In genomic region chr2:38750011-38750792, GRCh38 we compare ENCODE assay signal across 8 cellular contexts. TPM values are rescaled to one million over a fixed set of nuclear protein-coding genes. Genes with fewer than 3 reads are reported as not detected.
A peak's percentile ranks its signal among the peaks of the same experiment; 100 is the strongest.
DNase-seq lines count a peak whose midpoint lies in the region; ATAC-seq lines count a peak whose summit lies in the region.

No MANE protein-coding gene starts in this region.

- H3K36me3 ChIP-seq in Karpas-422 (ENCODE audit: insufficient read depth, low read length) (peaks cover 53% of the 10 kb centered on the region), mucosa of stomach (ENCODE audit: control insufficient read depth, insufficient read depth, low read length) (peaks cover 12% of the 10 kb centered on the region)

- CTCF ChIA-PET in activated CD8-positive, alpha-beta memory T cell treated with anti-CD3 and anti-CD28 coated beads, Interleukin-2, amount 10 ng/mL, durations not matched to agents 7 days and 5 days (lab: Charles Lee) = interaction anchor here (0.6 to 2.1 kb wide), 4 partner anchors 9 to 202 kb away, joined by 3 to 8 read pairs (median 4); partner anchors contain the start of gene HNRNPLL

- H3K9me2 ChIP-seq in Karpas-422 (replicated peaks; ENCODE audit: insufficient read depth, low read length) = no peaks in the 10 kb centered on the region

- H3K4me1 Mint-ChIP-seq in activated CD8-positive, alpha-beta memory T cell treated with anti-CD3 and anti-CD28 coated beads, Interleukin-2, amount 10 ng/mL, durations not matched to agents 7 days and 5 days = peaks cover 57% of the 10 kb centered on the region

- H3K4me1 ChIP-seq in Karpas-422 (ENCODE audit: low read length) = peaks cover 69% of the 10 kb centered on the region
- peaks cover 19% of the 10 kb centered on the region for H3K4me1 ChIP-seq in mucosa of stomach (ENCODE audit: control insufficient read depth, insufficient read depth, low read length)

- H3K9ac ChIP-seq in Karpas-422 (ENCODE audit: low read length) = peak overlapping the region; percentile 100
- H3K9ac ChIP-seq in mucosa of stomach (ENCODE audit: low read length) = peak overlapping the region; percentile 100

- H2AFZ ChIP-seq in Karpas-422 (ENCODE audit: low read length) = no peak overlapping the region

- peaks cover 57% of the 10 kb centered on the region for H3K36me3 Mint-ChIP-seq in activated CD8-positive, alpha-beta memory T cell treated with anti-CD3 and anti-CD28 coated beads, Interleukin-2, amount 10 ng/mL, durations not matched to agents 7 days and 5 days

- H3K27ac ChIP-seq in Karpas-422 (ENCODE audit: low read length) = peak overlapping the region; percentile 94

- DNase-seq in ELR (ENCODE audit: low read depth) (peak; percentile 40), Karpas-422 (no peak), epidermal melanocyte (ENCODE audit: insufficient read length, low spot score) (peak; percentile 44), EL (no peak)
- DNase-seq in activated CD8-positive, alpha-beta memory T cell treated with anti-CD3 and anti-CD28 coated beads, Interleukin-2, amount 10 ng/mL, durations not matched to agents 7 days and 5 days = peak; percentile 70
- peak in 5 of 6 experiments; percentile 30 to 82 (median 49) for DNase-seq in stimulated activated naive CD4-positive, alpha-beta T cell (lab: John Stamatoyannopoulos, UW)

- H3K4me3 Mint-ChIP-seq in activated CD8-positive, alpha-beta memory T cell treated with anti-CD3 and anti-CD28 coated beads, Interleukin-2, amount 10 ng/mL, durations not matched to agents 7 days and 5 days = peak overlapping the region; percentile 94

- peaks cover 56% of the 10 kb centered on the region for H4K20me1 ChIP-seq in Karpas-422 (ENCODE audit: insufficient read depth, low read depth, low read length)

- H3K27me3 Mint-ChIP-seq in activated CD8-positive, alpha-beta memory T cell treated with anti-CD3 and anti-CD28 coated beads, Interleukin-2, amount 10 ng/mL, durations not matched to agents 7 days and 5 days = peaks cover 3% of the 10 kb centered on the region

- peak overlapping the region; percentile 86 for H3K4me2 ChIP-seq in Karpas-422 (ENCODE audit: low read depth, low read length, poor library complexity, severe bottlenecking)

- H3K9me3 Mint-ChIP-seq in activated CD8-positive, alpha-beta memory T cell treated with anti-CD3 and anti-CD28 coated beads, Interleukin-2, amount 10 ng/mL, durations not matched to agents 7 days and 5 days (ENCODE audit: low read depth) = no peaks in the 10 kb centered on the region

- peak overlapping the region; percentile 100 for H3K4me3 ChIP-seq in Karpas-422 (ENCODE audit: low read length)
- H3K4me3 ChIP-seq in mucosa of stomach (ENCODE audit: low read length) = peak overlapping the region; percentile 99

- H3K9me3 ChIP-seq in Karpas-422 (ENCODE audit: low read length) (no peaks in the 10 kb centered on the region), mucosa of stomach (ENCODE audit: control insufficient read depth, low read length) (no peaks in the 10 kb centered on the region)

- peaks cover 56% of the 10 kb centered on the region for H3K79me2 ChIP-seq in Karpas-422 (ENCODE audit: low read length)

- peak overlapping the region; percentile 100 for H3K27ac Mint-ChIP-seq in activated CD8-positive, alpha-beta memory T cell treated with anti-CD3 and anti-CD28 coated beads, Interleukin-2, amount 10 ng/mL, durations not matched to agents 7 days and 5 days

- peak; percentile 35 for ATAC-seq in GM21526 (IDR thresholded peaks at IDR 0.05; ENCODE audit: low FRiP score, unreplicated experiment)
- peak; percentile 29 for ATAC-seq in activated CD8-positive, alpha-beta memory T cell treated with anti-CD3 and anti-CD28 coated beads, Interleukin-2, amount 10 ng/mL, durations not matched to agents 7 days and 5 days

- H3K27me3 ChIP-seq in Karpas-422 (ENCODE audit: low read length) = no peaks in the 10 kb centered on the region
- no peaks in the 10 kb centered on the region for H3K27me3 ChIP-seq in mucosa of stomach (ENCODE audit: control insufficient read depth, insufficient read depth, low read length)

RNA-seq across cellular contexts. Expression of gene SRSF7, which starts 1.0 kb away (rescaled TPM):
- total RNA-seq in Karpas-422 (2014; rRNA removed; shearing (Covaris generic); ENCODE audit: low replicate concordance) = 154 and 176 TPM in 2 replicates
- 100 to 1,000 TPM; 362 to 378 TPM for total RNA-seq in activated CD8-positive, alpha-beta memory T cell treated with anti-CD3 and anti-CD28 coated beads, Interleukin-2, amount 10 ng/mL, durations not matched to agents 7 days and 5 days

RNA-seq across cellular contexts. Expression of gene GEMIN6, which starts 27.8 kb away (rescaled TPM):
- 16.2 and 20.1 TPM in 2 replicates for total RNA-seq in Karpas-422 (2014; rRNA removed; shearing (Covaris generic); ENCODE audit: low replicate concordance)
- 10 to 100 TPM; 17.8 to 30.8 TPM for total RNA-seq in activated CD8-positive, alpha-beta memory T cell treated with anti-CD3 and anti-CD28 coated beads, Interleukin-2, amount 10 ng/mL, durations not matched to agents 7 days and 5 days

Comparison
In these comparisons a context has a peak if more than half of its experiments do, and no peak if none do; other contexts are left out.
1. DNase-seq: peak in ELR (single experiment), activated CD8-positive, alpha-beta memory T cell treated with anti-CD3 and anti-CD28 coated beads, Interleukin-2, amount 10 ng/mL, durations not matched to agents 7 days and 5 days (single experiment), epidermal melanocyte (single experiment) and stimulated activated naive CD4-positive, alpha-beta T cell (5 of 6); none in Karpas-422 (single experiment) and EL (single experiment).